In genomic region chr13:60351326-60351725, GRCh38 we compare ENCODE assay signal across 16 cellular contexts. TPM values are rescaled to one million over a fixed set of nuclear protein-coding genes. Genes with fewer than 3 reads are reported as not detected.
DNase-seq lines count a peak whose midpoint lies in the region; FAIRE-seq and TF ChIP-seq lines count a peak whose summit lies in the region.
"Had no signal": no experiment of that assay in that cellular context is flagged by ENCODE, and none has a peak within 500 bp of the region (broad histone marks: within the 10 kb centered on the region; RNA-seq: fewer than 3 reads in every experiment).

No MANE protein-coding gene starts in this region.

- dilution Hi-C loops in endothelial cell of umbilical vein (cut with MboI; ENCODE audit: extremely low pct_ligation_motif_present, low sequenced_read_pairs), result no loop called here

- DNase-seq in GM04503 (ENCODE audit: low read depth) (peak; percentile 53), NCI-H524 treated with DMSO at 0.1 percent for 48 hours (lab: John Stamatoyannopoulos, UW) (peak; percentile 24), endothelial cell of umbilical vein (ENCODE audit: low read depth, low spot score) (peak; percentile 7), NCI-H345 (lab: John Stamatoyannopoulos, UW) (no peak), prostate gland (ENCODE audit: low spot score) (no peak), DMS153 treated with DMSO at 0.1 percent for 48 hours (lab: John Stamatoyannopoulos, UW; ENCODE audit: unreplicated experiment) (no peak)
- DNase-seq in activated CD4-positive, alpha-beta T cell treated with anti-CD3 and anti-CD28 coated beads, Interleukin-2, amount 50 U/mL, for 1 hour, result no peak
- DNase-seq: activated CD4-positive, alpha-beta T cell treated with anti-CD3 and anti-CD28 coated beads for 36 hours; activated effector memory CD4-positive, alpha-beta T cell treated with Interleukin-2 at 50 U/mL for 16 hours; dorsolateral prefrontal cortex; hippocampal formation; NCI-H2171; SHP77; sigmoid colon; trophoblast cell had no signal

- H3K27ac ChIP-seq in endothelial cell of umbilical vein (ENCODE audit: insufficient read depth, low read depth, low read length) (no peak overlapping the region), parathyroid adenoma (no peak overlapping the region), prostate gland (no peak overlapping the region)
- H3K27ac ChIP-seq: dorsolateral prefrontal cortex, sigmoid colon had no signal

- H3K9me3 ChIP-seq in endothelial cell of umbilical vein (replicated peaks; ENCODE audit: control insufficient read depth, insufficient read depth, low read length), result no peaks in the 10 kb centered on the region
- H3K9me3 ChIP-seq in parathyroid adenoma (ENCODE audit: control insufficient read depth, low read length), result no peaks in the 10 kb centered on the region
- H3K9me3 ChIP-seq in prostate gland, result no peaks in the 10 kb centered on the region
- H3K9me3 ChIP-seq: sigmoid colon had no signal

- H4K20me1 ChIP-seq in endothelial cell of umbilical vein (replicated peaks; ENCODE audit: control insufficient read depth, extremely low read depth, insufficient read depth, low read length), result no peaks in the 10 kb centered on the region

- CTCF ChIA-PET in endothelial cell of umbilical vein (lab: Charles Lee), result interaction anchor here (0.9 to 2.6 kb wide), 2 partner anchors 18 to 39 kb away, joined by 3 to 7 read pairs; no protein-coding TSS in a partner anchor

- H3K9ac ChIP-seq in endothelial cell of umbilical vein (replicated peaks; ENCODE audit: extremely low read depth, insufficient read depth, low read length) (no peak overlapping the region), parathyroid adenoma (no peak overlapping the region)

- no peaks in the 10 kb centered on the region for H3K9me1 ChIP-seq in endothelial cell of umbilical vein (replicated peaks; ENCODE audit: control insufficient read depth, extremely low read depth, insufficient read depth, low read length)

- no peak for FAIRE-seq in endothelial cell of umbilical vein (lab: Jason Lieb, UNC)

- 36% methylated on average over 2 of the region's 2 CpGs for WGBS in prostate gland

- H2AFZ ChIP-seq in endothelial cell of umbilical vein (ENCODE audit: low read depth, low read length), result no peak overlapping the region
- H2AFZ ChIP-seq in parathyroid adenoma, result peak overlapping the region; percentile 28

- intact Hi-C loops in endothelial cell of umbilical vein (cut with micrococcal nuclease) (no loop called here), prostate gland (cut with DNase I) (no loop called here)

- H3K4me3 ChIP-seq in endothelial cell of umbilical vein (replicated peaks in 1 of 3; ENCODE audit: insufficient read depth in 1 of 3, low read depth in 1 of 3, low read length in 3 of 3) (no peak overlapping the region), parathyroid adenoma (ENCODE audit: low read depth, low read length) (no peak overlapping the region), prostate gland (no peak overlapping the region)
- H3K4me3 ChIP-seq: dorsolateral prefrontal cortex, sigmoid colon had no signal

- H3K79me2 ChIP-seq in endothelial cell of umbilical vein (ENCODE audit: control insufficient read depth, insufficient read depth, low read length) (no peaks in the 10 kb centered on the region), parathyroid adenoma (no peaks in the 10 kb centered on the region)

- TF ChIP-seq CTCF in endothelial cell of umbilical vein (IDR thresholded peaks at IDR 0.05; ENCODE audit: extremely low read depth in 1 of 2, insufficient read depth in 1 of 2, low read depth in 1 of 2, low read length in 2 of 2), result no peak
- TF ChIP-seq CTCF in parathyroid adenoma (IDR thresholded peaks at IDR 0.05), result no peak
- TF ChIP-seq CTCF in prostate gland (IDR thresholded peaks at IDR 0.05), result no peak

- H3K36me3 ChIP-seq in endothelial cell of umbilical vein (ENCODE audit: control insufficient read depth in 2 of 2, extremely low read depth in 1 of 2, insufficient read depth in 2 of 2, low read length in 2 of 2) (no peaks in the 10 kb centered on the region), parathyroid adenoma (ENCODE audit: control insufficient read depth, insufficient read depth, low read length) (no peaks in the 10 kb centered on the region), prostate gland (no peaks in the 10 kb centered on the region)
- H3K36me3 ChIP-seq: sigmoid colon had no signal

- TF ChIP-seq POLR2A in endothelial cell of umbilical vein (IDR thresholded peaks at IDR 0.05; ENCODE audit: low read depth, low read length) (no peak), prostate gland (IDR thresholded peaks at IDR 0.05) (no peak)

- H3K4me2 ChIP-seq in endothelial cell of umbilical vein (ENCODE audit: insufficient read depth, low read length), result no peak overlapping the region
- no peak overlapping the region for H3K4me2 ChIP-seq in parathyroid adenoma (ENCODE audit: low read length)

- H3K4me1 ChIP-seq in endothelial cell of umbilical vein (ENCODE audit: control insufficient read depth, extremely low read depth, insufficient read depth, low read length) (no peaks in the 10 kb centered on the region), parathyroid adenoma (no peaks in the 10 kb centered on the region), prostate gland (replicated peaks) (no peaks in the 10 kb centered on the region)
- H3K4me1 ChIP-seq: sigmoid colon had no signal

- H3K27me3 ChIP-seq in endothelial cell of umbilical vein (ENCODE audit: control insufficient read depth in 2 of 2, insufficient read depth in 2 of 2, low read length in 2 of 2) (peaks cover 7 to 9% of the 10 kb centered on the region in 2 experiments), parathyroid adenoma (ENCODE audit: control insufficient read depth, insufficient read depth, low read length) (no peaks in the 10 kb centered on the region), prostate gland (replicated peaks; ENCODE audit: insufficient read depth) (no peaks in the 10 kb centered on the region)
- H3K27me3 ChIP-seq: sigmoid colon had no signal

- POLR2A ChIA-PET in endothelial cell of umbilical vein (lab: Charles Lee), result no interaction called here

- BruUV-seq in endothelial cell of umbilical vein (replicated peaks; lab: Mats Ljungman, UMichigan), result no TSS peak

TF ChIP-seq in endothelial cell of umbilical vein, 7 proteins besides CTCF, POLR2A, EP300 and RAD21:
- no peak for TF ChIP-seq FOS (IDR thresholded peaks at IDR 0.05; ENCODE audit: borderline replicate concordance, insufficient read depth, low read length)
- no peak for TF ChIP-seq MYC (IDR thresholded peaks at IDR 0.05; ENCODE audit: low read depth, low read length)

RNA-seq across cellular contexts. Expression of gene TDRD3, which starts 45.7 kb away (rescaled TPM):
- total RNA-seq in endothelial cell of umbilical vein (16.3 and 18.5 TPM in 2 replicates), prostate gland (10 to 100 TPM; 14.6 to 14.7 TPM)
- polyA plus RNA-seq in endothelial cell of umbilical vein, result 1.7 and 3.0 TPM in 2 replicates
- polyA plus RNA-seq in endothelial cell of umbilical vein (2011; cell fraction: cytosol; rRNA removed), result 4.0 and 4.1 TPM in 2 replicates
- 7.7 and 13.0 TPM in 2 replicates for polyA plus RNA-seq in endothelial cell of umbilical vein (2011; cell fraction: nucleus; rRNA removed)
- polyA plus RNA-seq in endothelial cell of umbilical vein (2012), result 7.8 and 9.5 TPM in 2 replicates
- 7.2 and 8.9 TPM in 2 replicates for polyA minus RNA-seq in endothelial cell of umbilical vein
- 12.2 TPM for polyA minus RNA-seq in endothelial cell of umbilical vein (2011; cell fraction: cytosol; rRNA and poly(A)+ RNA removed)
- 28.0 and 40.4 TPM in 2 replicates for polyA minus RNA-seq in endothelial cell of umbilical vein (2011; cell fraction: nucleus; rRNA and poly(A)+ RNA removed)

Comparison
In these comparisons a context has a peak if more than half of its experiments do, and no peak if none do; other contexts are left out.
1. DNase-seq: peak in GM04503 (single experiment), NCI-H524 treated with DMSO at 0.1 percent for 48 hours (single experiment) and endothelial cell of umbilical vein (single experiment); none in NCI-H345 (single experiment), activated CD4-positive, alpha-beta T cell treated with anti-CD3 and anti-CD28 coated beads, Interleukin-2, amount 50 U/mL, for 1 hour (single experiment), prostate gland (single experiment) and DMS153 treated with DMSO at 0.1 percent for 48 hours (single experiment).